19 cellular contexts compared by ENCODE assay signal in the genomic region with DNA sequence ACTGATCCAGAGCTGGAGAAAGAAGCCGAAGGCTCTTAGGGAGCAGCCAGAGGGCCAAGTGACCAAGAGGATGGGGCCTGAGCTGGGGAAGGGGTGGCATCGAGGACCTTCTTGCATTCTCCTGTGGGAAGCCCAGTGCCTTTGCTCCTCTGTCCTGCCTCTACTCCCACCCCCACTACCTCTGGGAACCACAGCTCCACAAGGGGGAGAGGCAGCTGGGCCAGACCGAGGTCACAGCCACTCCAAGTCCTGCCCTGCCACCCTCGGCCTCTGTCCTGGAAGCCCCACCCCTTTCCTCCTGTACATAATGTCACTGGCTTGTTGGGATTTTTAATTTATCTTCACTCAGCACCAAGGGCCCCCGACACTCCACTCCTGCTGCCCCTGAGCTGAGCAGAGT. TPM values are rescaled to one million over a fixed set of nuclear protein-coding genes. Genes with fewer than 3 reads are reported as not detected.
DNase-seq lines count a peak whose midpoint lies in the region; ATAC-seq, FAIRE-seq and TF ChIP-seq lines count a peak whose summit lies in the region.
"Had no signal": no experiment of that assay in that cellular context is flagged by ENCODE, and none has a peak within 500 bp of the region (broad histone marks: within the 10 kb centered on the region; RNA-seq: fewer than 3 reads in every experiment).

No MANE protein-coding gene starts in this region.

- H4K91ac ChIP-seq in IMR-90 (ENCODE audit: insufficient read depth, low read depth, low read length) (no peak overlapping the region), H1 (replicated peaks; ENCODE audit: insufficient read length, low read length) (no peak overlapping the region), neuronal stem cell (ENCODE audit: low read depth, low read length, poor library complexity) (no peak overlapping the region)

- no peaks in the 10 kb centered on the region for H3K79me1 ChIP-seq in IMR-90 (ENCODE audit: low read depth in 1 of 2, low read length in 2 of 2)
- H3K79me1 ChIP-seq in H1 (ENCODE audit: low read depth, low read length) = no peaks in the 10 kb centered on the region
- no peaks in the 10 kb centered on the region for H3K79me1 ChIP-seq in neuronal stem cell (ENCODE audit: low read depth, low read length)

- H3K4ac ChIP-seq in IMR-90 (ENCODE audit: low read depth, low read length) (no peak overlapping the region), H1 (replicated peaks; ENCODE audit: insufficient read length, low read depth, low read length) (peak overlapping the region; percentile 57), neuronal stem cell (ENCODE audit: low read length) (no peak overlapping the region)

- H4K20me1 ChIP-seq in IMR-90 (ENCODE audit: insufficient read depth, low read length) = no peaks in the 10 kb centered on the region
- no peaks in the 10 kb centered on the region for H4K20me1 ChIP-seq in H1 (replicated peaks in 1 of 2; ENCODE audit: control insufficient read depth in 1 of 2, insufficient read depth in 2 of 2, low read length in 2 of 2)

- WGBS in IMR-90 (ENCODE audit: extremely low coverage in 2 of 2, insufficient read length in 1 of 2), 2 experiments = no CpG with 5 or more reads among the region's 5 CpGs
- 72% methylated on average over 5 of the region's 5 CpGs; no CpG with 5 or more reads in 1 of the 2 experiments for whole genome bisulfite sequencing in H1 (ENCODE audit: extremely low coverage in 1 of 2, insufficient coverage in 1 of 2, insufficient read length in 1 of 2, insufficient replicate concordance in 2 of 2, low coverage in 1 of 2, low lambda C conversion rate in 2 of 2, missing lambda C conversion rate in 1 of 2), 2 experiments
- no CpG with 5 or more reads among the region's 5 CpGs for WGBS in neuronal stem cell (ENCODE audit: extremely low coverage in 2 of 2, insufficient read length in 2 of 2, insufficient replicate concordance in 1 of 2), 2 donors

- CTCF ChIA-PET in IMR-90 (lab: Yijun Ruan, JAX) (no interaction called here), H1 (lab: Charles Lee; ENCODE audit: partially characterized antibody) (interaction anchor here (0.8 to 4.2 kb wide), 16 partner anchors 9 to 152 kb away, joined by 3 to 34 read pairs (median 4); a partner anchor contains a TSS)

- no peaks in the 10 kb centered on the region for H3K9me1 ChIP-seq in IMR-90 (ENCODE audit: insufficient read depth, low read length)

- TF ChIP-seq POLR2A in IMR-90 (IDR thresholded peaks at IDR 0.05; ENCODE audit: low read depth, low read length) = no peak
- TF ChIP-seq POLR2A in H1 (IDR thresholded peaks at IDR 0.05; ENCODE audit: control extremely low read depth in 1 of 2, low read depth in 2 of 2, low read length in 2 of 2) = no peak

- in situ Hi-C loops in IMR-90 (cut with MboI; ENCODE audit: low sequenced_read_pairs) = no loop called here

- H4K8ac ChIP-seq in IMR-90 (ENCODE audit: low read depth in 2 of 2, low read length in 2 of 2) (no peak overlapping the region), H1 (ENCODE audit: extremely low read depth, insufficient read depth, low read length) (no peak overlapping the region), neuronal stem cell (ENCODE audit: low read depth, low read length) (no peak overlapping the region)

- H3K9ac ChIP-seq in IMR-90 (ENCODE audit: low read depth, low read length) (no peak overlapping the region), H1 (replicated peaks in 1 of 4; ENCODE audit: extremely low read depth in 1 of 4, low read depth in 3 of 4, low read length in 3 of 4) (no peak overlapping the region; a peak in 1 of 7 replicates), neuronal stem cell (ENCODE audit: low read depth, low read length, poor library complexity) (no peak overlapping the region)
- H3K9ac ChIP-seq: GM23248 had no signal

- no peak for TF ChIP-seq EP300 in H1 (IDR thresholded peaks at IDR 0.05; ENCODE audit: borderline replicate concordance in 1 of 2, low read depth in 2 of 2, low read length in 2 of 2)

- no peaks in the 10 kb centered on the region for H3K4me1 ChIP-seq in IMR-90 (ENCODE audit: control insufficient read depth, insufficient read depth, low read length)
- peaks cover 0 to 3% (median 0%) of the 10 kb centered on the region in 4 experiments; a peak in 2 of 7 replicates for H3K4me1 ChIP-seq in H1 (replicated peaks in 1 of 4; ENCODE audit: control insufficient read depth in 3 of 4, insufficient read depth in 4 of 4, low read length in 3 of 4)
- H3K4me1 ChIP-seq in neuronal stem cell (ENCODE audit: control insufficient read depth in 2 of 2, insufficient read depth in 1 of 2, low read depth in 1 of 2, low read length in 2 of 2) = no peaks in the 10 kb centered on the region
- H3K4me1 ChIP-seq: BE2C, Caco-2 had no signal

- intact Hi-C loops in IMR-90 (cut with micrococcal nuclease) = no loop called here

- H3K23ac ChIP-seq in IMR-90 (ENCODE audit: low read depth, low read length) (no peak overlapping the region), H1 (ENCODE audit: insufficient read length) (no peak overlapping the region), neuronal stem cell (ENCODE audit: low read depth, low read length, poor library complexity) (no peak overlapping the region)

- dilution Hi-C loops in IMR-90 (cut with HindIII; ENCODE audit: low sequenced_read_pairs, unreplicated experiment) = no loop called here

- DNase-seq in IMR-90 (no peak), H1 (ENCODE audit: low read depth in 1 of 2, low spot score in 2 of 2) (no peak), neuronal stem cell (ENCODE audit: low spot score) (no peak), NCI-H146 (lab: John Stamatoyannopoulos, UW) (no peak), GM19239 (ENCODE audit: insufficient read length, low spot score) (no peak), left lobe of liver (ENCODE audit: low spot score) (no peak)
- DNase-seq: ACHN; BE2C; C1 segment of cervical spinal cord; Caco-2; CD4-positive, CD25-positive, alpha-beta regulatory T cell; CD8-positive, alpha-beta memory T cell; GM23248; H9; KBM-7 had no signal

- H3K27me3 ChIP-seq in IMR-90 (ENCODE audit: control insufficient read depth, insufficient read depth, low read length) = peaks cover 66% of the 10 kb centered on the region
- peaks cover 0 to 3% (median under 1%) of the 10 kb centered on the region in 4 experiments; a peak in 3 of 7 replicates for H3K27me3 ChIP-seq in H1 (replicated peaks in 1 of 4; ENCODE audit: control insufficient read depth in 3 of 4, extremely low read depth in 1 of 4, insufficient read depth in 3 of 4, low read length in 3 of 4)
- no peaks in the 10 kb centered on the region for H3K27me3 ChIP-seq in neuronal stem cell (ENCODE audit: control insufficient read depth in 3 of 3, insufficient read depth in 3 of 3, low read depth in 1 of 3, low read length in 3 of 3)

- H2BK20ac ChIP-seq in IMR-90 (ENCODE audit: low read depth, low read length) (no peak overlapping the region), H1 (ENCODE audit: low read length) (no peak overlapping the region)

- H3K36me3 ChIP-seq in IMR-90 (ENCODE audit: control insufficient read depth, insufficient read depth, low read length) = no peaks in the 10 kb centered on the region
- H3K36me3 ChIP-seq in H1 (ENCODE audit: control insufficient read depth in 2 of 4, insufficient read depth in 4 of 4, low read length in 3 of 4) = no peaks in the 10 kb centered on the region
- H3K36me3 ChIP-seq in neuronal stem cell (replicated peaks in 1 of 2; ENCODE audit: control insufficient read depth in 2 of 2, insufficient read depth in 2 of 2, low read length in 2 of 2) = no peaks in the 10 kb centered on the region
- H3K36me3 ChIP-seq: BE2C had no signal

- no peak for TF ChIP-seq RAD21 in IMR-90 (IDR thresholded peaks at IDR 0.05; ENCODE audit: low read length)
- TF ChIP-seq RAD21 in H1 (IDR thresholded peaks at IDR 0.05 in 1 of 2, conservative IDR thresholded peaks at IDR 0.05 in 1 of 2; ENCODE audit: low read depth in 2 of 2, low read length in 2 of 2) = no peak

- H4K5ac ChIP-seq in IMR-90 (ENCODE audit: low read depth, low read length) (no peak overlapping the region), H1 (ENCODE audit: insufficient read length, low read depth, low read length) (no peak overlapping the region)

- H3K18ac ChIP-seq in IMR-90 (ENCODE audit: low read depth, low read length) (no peak overlapping the region), H1 (ENCODE audit: extremely low read depth, low read length) (no peak overlapping the region), neuronal stem cell (ENCODE audit: low read length) (no peak overlapping the region)

- POLR2A ChIA-PET in IMR-90 (lab: Charles Lee; ENCODE audit: unreplicated experiment) (no interaction called here), H1 (lab: Charles Lee; ENCODE audit: partially characterized antibody) (interaction anchor here (0.8 to 1.7 kb wide), 2 partner anchors 8 to 30 kb away, joined by 4 to 5 read pairs; no protein-coding TSS in a partner anchor)

- no TSS peak for BruUV-seq in IMR-90 (replicated peaks; lab: Mats Ljungman, UMichigan)

- H3K27ac ChIP-seq in IMR-90 (ENCODE audit: insufficient read depth, low read length) (no peak overlapping the region), H1 (ENCODE audit: low read depth, low read length) (no peak overlapping the region), neuronal stem cell (replicated peaks; ENCODE audit: low read length) (no peak overlapping the region)
- H3K27ac ChIP-seq: GM23248 had no signal

- no peak overlapping the region for H2AFZ ChIP-seq in IMR-90 (replicated peaks; ENCODE audit: low read length, poor library complexity)
- no peak overlapping the region for H2AFZ ChIP-seq in H1 (ENCODE audit: low read length)
- no peak overlapping the region for H2AFZ ChIP-seq in neuronal stem cell (ENCODE audit: low read length)
- H2AFZ ChIP-seq: GM23248 had no signal

- H3K4me2 ChIP-seq in IMR-90 (ENCODE audit: low read depth, low read length) (no peak overlapping the region), H1 (ENCODE audit: insufficient read depth in 1 of 2, low read depth in 2 of 2, low read length in 2 of 2) (no peak overlapping the region), neuronal stem cell (ENCODE audit: insufficient read depth, low read length, poor library complexity, severe bottlenecking) (no peak overlapping the region)

- H3K56ac ChIP-seq in IMR-90 (ENCODE audit: extremely low read depth, insufficient read depth, low read length) (no peak overlapping the region), H1 (replicated peaks; ENCODE audit: insufficient read length, low read depth, low read length) (no peak overlapping the region)

- H2AK9ac ChIP-seq in IMR-90 (replicated peaks; ENCODE audit: low read depth, low read length, poor library complexity) = peak overlapping the region; percentile 24

- no peak overlapping the region for H3K14ac ChIP-seq in IMR-90 (replicated peaks; ENCODE audit: low read depth, low read length)
- H3K14ac ChIP-seq in H1 (ENCODE audit: insufficient read length) = no peak overlapping the region
- no peak overlapping the region for H3K14ac ChIP-seq in neuronal stem cell (ENCODE audit: low read length)

- H2BK12ac ChIP-seq in H1 (ENCODE audit: low read depth, low read length) (no peak overlapping the region), neuronal stem cell (ENCODE audit: low read length) (no peak overlapping the region)

- no peak overlapping the region for H2BK120ac ChIP-seq in IMR-90 (ENCODE audit: low read depth, low read length)
- H2BK120ac ChIP-seq in H1 (replicated peaks; ENCODE audit: low read depth, low read length) = no peak overlapping the region
- H2BK120ac ChIP-seq in neuronal stem cell (ENCODE audit: low read depth, low read length) = no peak overlapping the region

- no peaks in the 10 kb centered on the region for H3K23me2 ChIP-seq in H1 (ENCODE audit: low read depth, low read length)

- H2BK15ac ChIP-seq in IMR-90 (ENCODE audit: low read depth, low read length) (no peak overlapping the region), H1 (ENCODE audit: low read length) (no peak overlapping the region), neuronal stem cell (ENCODE audit: low read length) (no peak overlapping the region)

- H3K4me3 ChIP-seq in IMR-90 (ENCODE audit: insufficient read depth, low read depth, low read length) = no peak overlapping the region
- H3K4me3 ChIP-seq in H1 (ENCODE audit: extremely low read depth in 1 of 4, insufficient read depth in 2 of 4, low read depth in 3 of 4, low read length in 4 of 4) = no peak overlapping the region
- no peak overlapping the region for H3K4me3 ChIP-seq in neuronal stem cell (ENCODE audit: low read length in 2 of 2)
- H3K4me3 ChIP-seq: GM23248 had no signal

- TF ChIP-seq CTCF in IMR-90 (conservative IDR thresholded peaks at IDR 0.05; ENCODE audit: low read depth, low read length) = no peak
- no peak for TF ChIP-seq CTCF in H1 (IDR thresholded peaks at IDR 0.05; ENCODE audit: control extremely low read depth in 1 of 3, insufficient read depth in 1 of 3, low read depth in 1 of 3, low read length in 3 of 3)

- no peaks in the 10 kb centered on the region for H3K79me2 ChIP-seq in H1 (ENCODE audit: control insufficient read depth in 1 of 2, insufficient read depth in 2 of 2, low read length in 2 of 2)

- no peaks in the 10 kb centered on the region for H3K9me3 ChIP-seq in IMR-90 (ENCODE audit: control insufficient read depth, insufficient read depth, low read length)
- H3K9me3 ChIP-seq in H1 (ENCODE audit: insufficient read depth in 2 of 2, low read depth in 1 of 2, low read length in 1 of 2) = no peaks in the 10 kb centered on the region
- H3K9me3 ChIP-seq in neuronal stem cell (replicated peaks in 1 of 2; ENCODE audit: control insufficient read depth in 2 of 2, insufficient read depth in 1 of 2, low read depth in 1 of 2, low read length in 2 of 2) = no peaks in the 10 kb centered on the region
- H3K9me3 ChIP-seq: BE2C, Caco-2 had no signal

- FAIRE-seq in H1 (lab: Jason Lieb, UNC) (no peak), GM19239 (lab: Jason Lieb, UNC) (no peak)
- FAIRE-seq: A204.1, D721Med, G401.6, GM12891 had no signal

- no peak for ATAC-seq in IMR-90 (ENCODE audit: low read depth)
- ATAC-seq in left lobe of liver = no peak

- H2AK5ac ChIP-seq in IMR-90 (ENCODE audit: low read depth, low read length) (no peak overlapping the region), H1 (ENCODE audit: low read depth, low read length) (no peak overlapping the region), neuronal stem cell (ENCODE audit: low read depth, low read length) (no peak overlapping the region)

- H2BK5ac ChIP-seq in IMR-90 (ENCODE audit: low read depth, low read length, poor library complexity, severe bottlenecking) (no peak overlapping the region), H1 (ENCODE audit: low read depth, low read length) (no peak overlapping the region), neuronal stem cell (ENCODE audit: low read length) (peak overlapping the region; percentile 46)

RNA-seq across cellular contexts. Expression of a gene that starts 9.5 kb away (rescaled TPM):
- total RNA-seq in IMR-90 (2012; rRNA removed) = under 0.01 TPM in 1 of 2 replicates, not detected in the other
- polyA plus RNA-seq in IMR-90 (2012; rRNA removed) = 0.09 TPM in 2 replicates
- polyA plus RNA-seq in IMR-90 (2012; cell fraction: cytosol; rRNA removed) = 0.03 and 0.10 TPM in 2 replicates
- polyA plus RNA-seq in IMR-90 (2012; cell fraction: nucleus; rRNA removed; ENCODE audit: low replicate concordance) = 0.29 and 0.88 TPM in 2 replicates
- 0.63 and 0.86 TPM in 2 replicates for total RNA-seq in H1 (2021; fragmentation: NEBNext Ultra II Directional; extraction: Animal tissue kit (Norgen Biotek cat#: 25700))
- 0.62 and 1.7 TPM in 2 replicates for polyA plus RNA-seq in H1 (2011; rRNA removed)
- 1.4 TPM for polyA plus RNA-seq in H1 (2011; cell fraction: cytosol; rRNA removed)
- polyA plus RNA-seq in H1 (2011; cell fraction: nucleus; rRNA removed) = 10.3 TPM
- polyA plus RNA-seq in H1 (2012, experiment 1 of 2) = 0.52 to 1.4 TPM (median 0.80 TPM) in 4 replicates
- polyA plus RNA-seq in H1 (2012, experiment 2 of 2) = 0.98 TPM
- 0.28 TPM for polyA plus RNA-seq in H1 (2013, experiment 1 of 2)
- 0.35 TPM for polyA plus RNA-seq in H1 (2013, experiment 2 of 2)
- 0.15 and 0.22 TPM in 2 replicates for polyA minus RNA-seq in H1 (2011; rRNA and poly(A)+ RNA removed)
- 0.37 TPM for polyA minus RNA-seq in H1 (2011; cell fraction: cytosol; rRNA and poly(A)+ RNA removed)
- polyA minus RNA-seq in H1 (2011; cell fraction: nucleus; rRNA and poly(A)+ RNA removed) = 2.3 TPM
- 7.2 TPM for polyA plus RNA-seq in neuronal stem cell (2013, experiment 1 of 2)
- 7.1 TPM for polyA plus RNA-seq in neuronal stem cell (2013, experiment 2 of 2)
- total RNA-seq in left lobe of liver = 88.3 TPM
- total RNA-seq: CD4-positive, CD25-positive, alpha-beta regulatory T cell had no signal
- polyA plus RNA-seq: CD4-positive, CD25-positive, alpha-beta regulatory T cell; CD8-positive, alpha-beta memory T cell had no signal

RNA-seq across cellular contexts. Expression of a gene that starts 11.4 kb away (rescaled TPM):
- total RNA-seq in IMR-90 (2012; rRNA removed) (not detected in 2 replicates), left lobe of liver (8.5 TPM)
- polyA plus RNA-seq in IMR-90 (2012; rRNA removed) (not detected in 2 replicates), H1 (2011; rRNA removed) (0.82 and 1.4 TPM in 2 replicates)
- polyA plus RNA-seq in IMR-90 (2012; cell fraction: cytosol; rRNA removed) = not detected in 2 replicates
- polyA plus RNA-seq in IMR-90 (2012; cell fraction: nucleus; rRNA removed; ENCODE audit: low replicate concordance) = 0.08 TPM in 1 of 2 replicates, not detected in the other
- 0.40 and 1.2 TPM in 2 replicates for total RNA-seq in H1 (2021; fragmentation: NEBNext Ultra II Directional; extraction: Animal tissue kit (Norgen Biotek cat#: 25700))
- polyA plus RNA-seq in H1 (2011; cell fraction: cytosol; rRNA removed) = 0.56 TPM
- polyA plus RNA-seq in H1 (2011; cell fraction: nucleus; rRNA removed) = 0.94 TPM
- polyA plus RNA-seq in H1 (2012, experiment 1 of 2) = 0.68 to 1.2 TPM (median 0.87 TPM) in 4 replicates
- 0.66 TPM for polyA plus RNA-seq in H1 (2012, experiment 2 of 2)
- polyA plus RNA-seq in H1 (2013, experiment 1 of 2) = 0.43 TPM
- 0.53 TPM for polyA plus RNA-seq in H1 (2013, experiment 2 of 2)
- polyA minus RNA-seq in H1 (2011; rRNA and poly(A)+ RNA removed) = 0.37 and 1.0 TPM in 2 replicates
- polyA minus RNA-seq in H1 (2011; cell fraction: cytosol; rRNA and poly(A)+ RNA removed) = 1.2 TPM
- polyA minus RNA-seq in H1 (2011; cell fraction: nucleus; rRNA and poly(A)+ RNA removed) = 0.50 TPM
- polyA plus RNA-seq in neuronal stem cell (2013, experiment 1 of 2) = 1.4 TPM
- polyA plus RNA-seq in neuronal stem cell (2013, experiment 2 of 2) = 1.7 TPM
- total RNA-seq: CD4-positive, CD25-positive, alpha-beta regulatory T cell; CD8-positive, alpha-beta memory T cell; GM23248 had no signal
- polyA plus RNA-seq: CD4-positive, CD25-positive, alpha-beta regulatory T cell; CD8-positive, alpha-beta memory T cell; GM23248 had no signal

RNA-seq across cellular contexts. Expression of a gene that starts 27.9 kb away (rescaled TPM):
- total RNA-seq in IMR-90 (2012; rRNA removed) = 47.7 and 132 TPM in 2 replicates
- polyA plus RNA-seq in IMR-90 (2012; rRNA removed) = 103 and 130 TPM in 2 replicates
- 60.8 and 128 TPM in 2 replicates for polyA plus RNA-seq in IMR-90 (2012; cell fraction: cytosol; rRNA removed)
- 131 and 372 TPM in 2 replicates for polyA plus RNA-seq in IMR-90 (2012; cell fraction: nucleus; rRNA removed; ENCODE audit: low replicate concordance)
- 113 and 118 TPM in 2 replicates for total RNA-seq in H1 (2021; fragmentation: NEBNext Ultra II Directional; extraction: Animal tissue kit (Norgen Biotek cat#: 25700))
- polyA plus RNA-seq in H1 (2011; rRNA removed) = 253 and 335 TPM in 2 replicates
- 372 TPM for polyA plus RNA-seq in H1 (2011; cell fraction: cytosol; rRNA removed)
- 132 TPM for polyA plus RNA-seq in H1 (2011; cell fraction: nucleus; rRNA removed)
- polyA plus RNA-seq in H1 (2012, experiment 1 of 2) = 156 to 183 TPM (median 164 TPM) in 4 replicates
- 190 TPM for polyA plus RNA-seq in H1 (2012, experiment 2 of 2)
- 109 TPM for polyA plus RNA-seq in H1 (2013, experiment 1 of 2)
- polyA plus RNA-seq in H1 (2013, experiment 2 of 2) = 115 TPM
- polyA minus RNA-seq in H1 (2011; rRNA and poly(A)+ RNA removed) = 65.8 and 81.4 TPM in 2 replicates
- polyA minus RNA-seq in H1 (2011; cell fraction: cytosol; rRNA and poly(A)+ RNA removed) = 55.6 TPM
- 54.6 TPM for polyA minus RNA-seq in H1 (2011; cell fraction: nucleus; rRNA and poly(A)+ RNA removed)
- 80.4 TPM for polyA plus RNA-seq in neuronal stem cell (2013, experiment 1 of 2)
- polyA plus RNA-seq in neuronal stem cell (2013, experiment 2 of 2) = 80.9 TPM
- 33.9 TPM for total RNA-seq in left lobe of liver

RNA-seq across cellular contexts. Expression of a gene that starts 28.0 kb away (rescaled TPM):
- total RNA-seq in IMR-90 (2012; rRNA removed) (1.9 and 2.9 TPM in 2 replicates), left lobe of liver (4.8 TPM)
- polyA plus RNA-seq in IMR-90 (2012; rRNA removed) (5.7 and 5.8 TPM in 2 replicates), H1 (2011; rRNA removed) (16.1 and 20.7 TPM in 2 replicates)
- 2.4 and 3.5 TPM in 2 replicates for polyA plus RNA-seq in IMR-90 (2012; cell fraction: cytosol; rRNA removed)
- 20.0 and 46.7 TPM in 2 replicates for polyA plus RNA-seq in IMR-90 (2012; cell fraction: nucleus; rRNA removed; ENCODE audit: low replicate concordance)
- 11.8 and 13.7 TPM in 2 replicates for total RNA-seq in H1 (2021; fragmentation: NEBNext Ultra II Directional; extraction: Animal tissue kit (Norgen Biotek cat#: 25700))
- 11.9 TPM for polyA plus RNA-seq in H1 (2011; cell fraction: cytosol; rRNA removed)
- 101 TPM for polyA plus RNA-seq in H1 (2011; cell fraction: nucleus; rRNA removed)
- 10.2 to 14.4 TPM (median 13.8 TPM) in 4 replicates for polyA plus RNA-seq in H1 (2012, experiment 1 of 2)
- 9.8 TPM for polyA plus RNA-seq in H1 (2012, experiment 2 of 2)
- 12.1 TPM for polyA plus RNA-seq in H1 (2013, experiment 1 of 2)
- polyA plus RNA-seq in H1 (2013, experiment 2 of 2) = 9.9 TPM
- 21.6 and 30.2 TPM in 2 replicates for polyA minus RNA-seq in H1 (2011; rRNA and poly(A)+ RNA removed)
- polyA minus RNA-seq in H1 (2011; cell fraction: cytosol; rRNA and poly(A)+ RNA removed) = 10.0 TPM
- polyA minus RNA-seq in H1 (2011; cell fraction: nucleus; rRNA and poly(A)+ RNA removed) = 57.3 TPM
- polyA plus RNA-seq in neuronal stem cell (2013, experiment 1 of 2) = 18.1 TPM
- polyA plus RNA-seq in neuronal stem cell (2013, experiment 2 of 2) = 18.8 TPM

RNA-seq across cellular contexts. Expression of a gene that starts 52.0 kb away (rescaled TPM):
- total RNA-seq in IMR-90 (2012; rRNA removed) = 9.7 and 10.8 TPM in 2 replicates
- 16.5 and 19.5 TPM in 2 replicates for polyA plus RNA-seq in IMR-90 (2012; rRNA removed)
- 28.8 and 38.6 TPM in 2 replicates for polyA plus RNA-seq in IMR-90 (2012; cell fraction: cytosol; rRNA removed)
- 32.2 and 40.8 TPM in 2 replicates for polyA plus RNA-seq in IMR-90 (2012; cell fraction: nucleus; rRNA removed; ENCODE audit: low replicate concordance)
- total RNA-seq in H1 (2021; fragmentation: NEBNext Ultra II Directional; extraction: Animal tissue kit (Norgen Biotek cat#: 25700)) = 15.4 and 16.0 TPM in 2 replicates
- 21.9 and 35.3 TPM in 2 replicates for polyA plus RNA-seq in H1 (2011; rRNA removed)
- polyA plus RNA-seq in H1 (2011; cell fraction: cytosol; rRNA removed) = 27.7 TPM
- 29.2 TPM for polyA plus RNA-seq in H1 (2011; cell fraction: nucleus; rRNA removed)
- polyA plus RNA-seq in H1 (2012, experiment 1 of 2) = 10.0 to 18.5 TPM (median 15.4 TPM) in 4 replicates
- 12.7 TPM for polyA plus RNA-seq in H1 (2012, experiment 2 of 2)
- 9.2 TPM for polyA plus RNA-seq in H1 (2013, experiment 1 of 2)
- 8.7 TPM for polyA plus RNA-seq in H1 (2013, experiment 2 of 2)
- polyA minus RNA-seq in H1 (2011; rRNA and poly(A)+ RNA removed) = 8.8 and 13.9 TPM in 2 replicates
- polyA minus RNA-seq in H1 (2011; cell fraction: cytosol; rRNA and poly(A)+ RNA removed) = 7.0 TPM
- polyA minus RNA-seq in H1 (2011; cell fraction: nucleus; rRNA and poly(A)+ RNA removed) = 12.1 TPM
- polyA plus RNA-seq in neuronal stem cell (2013, experiment 1 of 2) = 16.7 TPM
- 15.7 TPM for polyA plus RNA-seq in neuronal stem cell (2013, experiment 2 of 2)
- 2.5 TPM for total RNA-seq in left lobe of liver

Comparison
In these comparisons a context has a peak if more than half of its experiments do, and no peak if none do; other contexts are left out.
1. RNA of a gene that starts 9.5 kb away (total RNA-seq): 88.3 TPM in left lobe of liver (single experiment); 0.63 to 0.86 TPM in H1 and under 0.01 TPM in IMR-90; every median in the first group is over 10 times any median in the second.